13 cellular contexts compared by ENCODE assay signal in genomic region chr3:169923189-169923588, GRCh38. TPM values are rescaled to one million over a fixed set of nuclear protein-coding genes. Genes with fewer than 3 reads are reported as not detected.
DNase-seq lines count a peak whose midpoint lies in the region; ATAC-seq and TF ChIP-seq lines count a peak whose summit lies in the region.
"Had no signal": no experiment of that assay in that cellular context is flagged by ENCODE, and none has a peak within 500 bp of the region (broad histone marks: within the 10 kb centered on the region; RNA-seq: fewer than 3 reads in every experiment).

No MANE protein-coding gene starts in this region.

- no peak for TF ChIP-seq POLR2A in transverse colon (IDR thresholded peaks at IDR 0.05)

- TF ChIP-seq CTCF in transverse colon (IDR thresholded peaks at IDR 0.05): no peak

- DNase-seq in NCI-H146 (lab: John Stamatoyannopoulos, UW): peak; percentile 52
- no peak for DNase-seq in NCI-H146 treated with DMSO at 0.1 percent for 48 hours (lab: John Stamatoyannopoulos, UW; ENCODE audit: unreplicated experiment)
- peak; percentile 76 for DNase-seq in left cardiac atrium
- DNase-seq in transverse colon: peak; percentile 89
- DNase-seq in LoVo (ENCODE audit: low spot score): no peak
- DNase-seq in activated T-cell treated with anti-CD3 and anti-CD28 coated beads, Interleukin-2, amount 50 U/mL, for 24 hours: no peak
- DNase-seq: WERI-Rb-1 had no signal

- no peaks in the 10 kb centered on the region for H3K9me3 Mint-ChIP-seq in activated T-cell treated with anti-CD3 and anti-CD28 coated beads, Interleukin-2, amount 50 U/mL, for 24 hours
- H3K9me3 Mint-ChIP-seq: GM23338 had no signal

- peaks cover 0 to 5% (median 0%) of the 10 kb centered on the region in 4 donors for H3K4me1 ChIP-seq in transverse colon
- H3K4me1 ChIP-seq: vagina had no signal

- intact Hi-C loops in left cardiac atrium (cut with DNase I) (no loop called here), transverse colon (cut with DNase I; ENCODE audit: low total_unique reads) (no loop called here)

- H3K36me3 Mint-ChIP-seq in activated T-cell treated with anti-CD3 and anti-CD28 coated beads, Interleukin-2, amount 50 U/mL, for 24 hours (ENCODE audit: low read depth): no peaks in the 10 kb centered on the region

- in situ Hi-C loops in transverse colon (cut with MboI; ENCODE audit: low pct_ligation_motif_present in 1 of 4, low pct_unique_long_range_greater_than_20kb in 1 of 4, low sequenced_read_pairs in 3 of 4): no loop called here

- H3K27me3 Mint-ChIP-seq in activated T-cell treated with anti-CD3 and anti-CD28 coated beads, Interleukin-2, amount 50 U/mL, for 24 hours: peaks cover 4% of the 10 kb centered on the region

- no peaks in the 10 kb centered on the region for H3K4me1 Mint-ChIP-seq in activated T-cell treated with anti-CD3 and anti-CD28 coated beads, Interleukin-2, amount 50 U/mL, for 24 hours (ENCODE audit: low read depth)
- H3K4me1 Mint-ChIP-seq: GM23338 had no signal

- no peaks in the 10 kb centered on the region for H3K27me3 ChIP-seq in transverse colon
- H3K27me3 ChIP-seq: cardiac muscle cell, vagina had no signal

- H3K27ac Mint-ChIP-seq in activated T-cell treated with anti-CD3 and anti-CD28 coated beads, Interleukin-2, amount 50 U/mL, for 24 hours: no peak overlapping the region
- H3K27ac Mint-ChIP-seq: GM23338 had no signal

- ATAC-seq in SK-N-SH treated with all-trans-retinoic acid at 6 μM for 48 hours: peak; percentile 69
- peak; percentile 88 to 93 for ATAC-seq in left cardiac atrium
- no peak for ATAC-seq in HG03439 (IDR thresholded peaks at IDR 0.05; ENCODE audit: unreplicated experiment)
- ATAC-seq: GM23338 had no signal

- WGBS in transverse colon (ENCODE audit: low coverage in 1 of 2), 2 donors: 21 to 28% methylated on average over 2 to 7 of the region's 8 CpGs

- no peak for TF ChIP-seq EP300 in transverse colon (IDR thresholded peaks at IDR 0.05; ENCODE audit: low read depth)

- H3K4me3 ChIP-seq in transverse colon: no peak overlapping the region
- H3K4me3 ChIP-seq: cardiac muscle cell, GM23338, vagina had no signal

- no peaks in the 10 kb centered on the region for H3K36me3 ChIP-seq in transverse colon
- H3K36me3 ChIP-seq: cardiac muscle cell, vagina, WERI-Rb-1 had no signal

- H3K9me3 ChIP-seq in transverse colon: no peaks in the 10 kb centered on the region
- H3K9me3 ChIP-seq: vagina had no signal

- no peak overlapping the region for H3K27ac ChIP-seq in transverse colon
- H3K27ac ChIP-seq: cardiac muscle cell, vagina, WERI-Rb-1 had no signal

- no peak overlapping the region for H3K4me3 Mint-ChIP-seq in activated T-cell treated with anti-CD3 and anti-CD28 coated beads, Interleukin-2, amount 50 U/mL, for 24 hours
- H3K4me3 Mint-ChIP-seq: GM23338 had no signal

TF ChIP-seq in SK-N-SH treated with all-trans-retinoic acid at 6 μM for 48 hours, 23 proteins besides CTCF, POLR2A, EP300 and RAD21:
- TF ChIP-seq ZNF565 (CRISPR knock-in tag; conservative IDR thresholded peaks at IDR 0.05; ENCODE audit: low read depth) (no peak), TCF4 (CRISPR knock-in tag; IDR thresholded peaks at IDR 0.05; ENCODE audit: borderline replicate concordance) (peak; percentile 62), PATZ1 (CRISPR knock-in tag; IDR thresholded peaks at IDR 0.05; ENCODE audit: borderline replicate concordance) (no peak), RARB (CRISPR knock-in tag; IDR thresholded peaks at IDR 0.05) (no peak), TOX (CRISPR knock-in tag; IDR thresholded peaks at IDR 0.05; ENCODE audit: borderline replicate concordance) (no peak), ISL1 (CRISPR knock-in tag; IDR thresholded peaks at IDR 0.05) (no peak), ZFP30 (CRISPR knock-in tag; IDR thresholded peaks at IDR 0.05) (no peak)
- TF ChIP-seq, protein P1, sequence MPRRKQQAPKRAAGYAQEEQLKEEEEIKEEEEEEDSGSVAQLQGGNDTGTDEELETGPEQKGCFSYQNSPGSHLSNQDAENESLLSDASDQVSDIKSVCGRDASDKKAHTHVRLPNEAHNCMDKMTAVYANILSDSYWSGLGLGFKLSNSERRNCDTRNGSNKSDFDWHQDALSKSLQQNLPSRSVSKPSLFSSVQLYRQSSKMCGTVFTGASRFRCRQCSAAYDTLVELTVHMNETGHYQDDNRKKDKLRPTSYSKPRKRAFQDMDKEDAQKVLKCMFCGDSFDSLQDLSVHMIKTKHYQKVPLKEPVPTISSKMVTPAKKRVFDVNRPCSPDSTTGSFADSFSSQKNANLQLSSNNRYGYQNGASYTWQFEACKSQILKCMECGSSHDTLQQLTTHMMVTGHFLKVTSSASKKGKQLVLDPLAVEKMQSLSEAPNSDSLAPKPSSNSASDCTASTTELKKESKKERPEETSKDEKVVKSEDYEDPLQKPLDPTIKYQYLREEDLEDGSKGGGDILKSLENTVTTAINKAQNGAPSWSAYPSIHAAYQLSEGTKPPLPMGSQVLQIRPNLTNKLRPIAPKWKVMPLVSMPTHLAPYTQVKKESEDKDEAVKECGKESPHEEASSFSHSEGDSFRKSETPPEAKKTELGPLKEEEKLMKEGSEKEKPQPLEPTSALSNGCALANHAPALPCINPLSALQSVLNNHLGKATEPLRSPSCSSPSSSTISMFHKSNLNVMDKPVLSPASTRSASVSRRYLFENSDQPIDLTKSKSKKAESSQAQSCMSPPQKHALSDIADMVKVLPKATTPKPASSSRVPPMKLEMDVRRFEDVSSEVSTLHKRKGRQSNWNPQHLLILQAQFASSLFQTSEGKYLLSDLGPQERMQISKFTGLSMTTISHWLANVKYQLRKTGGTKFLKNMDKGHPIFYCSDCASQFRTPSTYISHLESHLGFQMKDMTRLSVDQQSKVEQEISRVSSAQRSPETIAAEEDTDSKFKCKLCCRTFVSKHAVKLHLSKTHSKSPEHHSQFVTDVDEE (CRISPR knock-in tag; IDR thresholded peaks at IDR 0.05): peak; percentile 82; the same call in 1 of the 2 replicates
TF ChIP-seq in SK-N-SH treated with all-trans-retinoic acid at 6 μM for 48 hours: peak in this region for 2.

RNA-seq across cellular contexts. Expression of gene SAMD7, which starts 11.8 kb away (rescaled TPM):
- not detected for total RNA-seq in left cardiac atrium
- not detected for total RNA-seq in transverse colon
- total RNA-seq: cardiac muscle cell, GM23338, mononuclear cell, vagina had no signal

RNA-seq across cellular contexts. Expression of gene SEC62, which starts 43.4 kb away (rescaled TPM):
- total RNA-seq in left cardiac atrium: 100 to 1,000 TPM in 1 of 2 donors, 10 to 100 TPM in 1; 94.4 to 101 TPM
- total RNA-seq in transverse colon: 10 to 100 TPM; 18.7 to 48.7 (median 30.0) TPM

RNA-seq across cellular contexts. Expression of gene LRRC31, which starts 53.5 kb away (rescaled TPM):
- not detected for total RNA-seq in left cardiac atrium
- 10 to 100 TPM; 18.0 to 67.6 (median 44.0) TPM for total RNA-seq in transverse colon
- total RNA-seq: cardiac muscle cell, GM23338, mononuclear cell, vagina had no signal

Comparison
In these comparisons a context has a peak if more than half of its experiments do, and no peak if none do; other contexts are left out.
1. DNase-seq: peak in NCI-H146 (single experiment), left cardiac atrium (single experiment) and transverse colon (single experiment); none in NCI-H146 treated with DMSO at 0.1 percent for 48 hours (single experiment), LoVo (single experiment) and activated T-cell treated with anti-CD3 and anti-CD28 coated beads, Interleukin-2, amount 50 U/mL, for 24 hours (single experiment).
2. RNA of gene LRRC31, which starts 53.5 kb away (total RNA-seq): 18.0 to 67.6 TPM in transverse colon; not detected in left cardiac atrium; every median in the first group is over 10 times any median in the second.